Comparison of ENCODE assay signal across 8 cellular contexts in genomic region chr5:123511290-123511647, GRCh38. TPM values are rescaled to one million over a fixed set of nuclear protein-coding genes. Genes with fewer than 3 reads are reported as not detected.
A peak's percentile ranks its signal among the peaks of the same experiment; 100 is the strongest.
DNase-seq lines count a peak whose midpoint lies in the region; ATAC-seq and TF ChIP-seq lines count a peak whose summit lies in the region.

No MANE protein-coding gene starts in this region.

- peaks cover 11% of the 10 kb centered on the region for H3K79me1 ChIP-seq in trophoblast cell (ENCODE audit: low read length)

- TF ChIP-seq CTCF in Peyer's patch (IDR thresholded peaks at IDR 0.05) = no peak
- TF ChIP-seq CTCF in esophagus muscularis mucosa (IDR thresholded peaks at IDR 0.05) = no peak

- peak overlapping the region; percentile 81 for H4K8ac ChIP-seq in trophoblast cell (ENCODE audit: low read depth, low read length)

- no peak overlapping the region for H3K9ac ChIP-seq in trophoblast cell (ENCODE audit: low read length)

- H3K4me1 ChIP-seq in Peyer's patch (peaks cover 0 to 23% (median 10%) of the 10 kb centered on the region in 4 donors), esophagus muscularis mucosa (peaks cover 7 to 48% (median 36%) of the 10 kb centered on the region in 4 donors), trophoblast cell (ENCODE audit: control insufficient read depth in 1 of 2, insufficient read depth in 2 of 2, low read length in 2 of 2) (peaks cover 0 to 4% of the 10 kb centered on the region in 2 experiments)

- TF ChIP-seq EP300 in esophagus muscularis mucosa (IDR thresholded peaks at IDR 0.05) = no peak

- peaks cover 13% of the 10 kb centered on the region for H3K79me2 ChIP-seq in trophoblast cell (ENCODE audit: control insufficient read depth, insufficient read depth, low read length, poor library complexity)

- DNase-seq in Daoy (ENCODE audit: low read depth) = peak; percentile 58
- DNase-seq in Peyer's patch = no peak
- DNase-seq in esophagus muscularis mucosa (ENCODE audit: extremely low spot score) = no peak
- peak; percentile 50 to 90 for DNase-seq in trophoblast cell
- no peak for DNase-seq in islet precursor cell
- DNase-seq in occipital lobe (lab: John Stamatoyannopoulos, UW) = no peak

- H4K91ac ChIP-seq in trophoblast cell (ENCODE audit: low read depth, low read length) = no peak overlapping the region

- H3K4me3 ChIP-seq in Peyer's patch (peak overlapping the region; percentile 77 to 95 (median 90)), esophagus muscularis mucosa (peak overlapping the region; percentile 90 to 96 (median 94)), trophoblast cell (ENCODE audit: low read depth, low read length) (no peak overlapping the region)

- intact Hi-C loops in esophagus muscularis mucosa (cut with DNase I) = loop anchor here (5.0 kb wide), 1 partner anchor 96 kb away; no protein-coding TSS in a partner anchor

- WGBS in esophagus muscularis mucosa = 72% methylated on average over 3 of the region's 3 CpGs
- no CpG with 5 or more reads among the region's 3 CpGs for WGBS in trophoblast cell (ENCODE audit: extremely low coverage, insufficient coverage, insufficient read length)

- H2BK120ac ChIP-seq in trophoblast cell (ENCODE audit: insufficient read depth, low read length, poor library complexity) = no peak overlapping the region

- no peaks in the 10 kb centered on the region for H3K9me3 ChIP-seq in Peyer's patch
- no peaks in the 10 kb centered on the region for H3K9me3 ChIP-seq in esophagus muscularis mucosa
- H3K9me3 ChIP-seq in trophoblast cell (ENCODE audit: insufficient read depth, low read depth, low read length) = no peaks in the 10 kb centered on the region

- ATAC-seq in GM21786 (IDR thresholded peaks at IDR 0.05; ENCODE audit: unreplicated experiment) = no peak
- ATAC-seq in HG03045 (IDR thresholded peaks at IDR 0.05; ENCODE audit: unreplicated experiment) = no peak

- H2BK12ac ChIP-seq in trophoblast cell (ENCODE audit: low read length) = no peak overlapping the region

- peak overlapping the region; percentile 65 for H2BK5ac ChIP-seq in trophoblast cell (ENCODE audit: low read depth, low read length, poor library complexity)

- no peak overlapping the region for H3K18ac ChIP-seq in trophoblast cell (ENCODE audit: low read length)

- H3K27me3 ChIP-seq in Peyer's patch (no peaks in the 10 kb centered on the region), esophagus muscularis mucosa (no peaks in the 10 kb centered on the region), trophoblast cell (ENCODE audit: insufficient read depth, low read length) (no peaks in the 10 kb centered on the region)

- H3K4me2 ChIP-seq in trophoblast cell (ENCODE audit: low read length) = peak overlapping the region; percentile 63

- no peak overlapping the region for H3K4ac ChIP-seq in trophoblast cell (ENCODE audit: low read depth, low read length)

- TF ChIP-seq POLR2A in Peyer's patch (IDR thresholded peaks at IDR 0.05) (no peak), esophagus muscularis mucosa (IDR thresholded peaks at IDR 0.05; ENCODE audit: low read depth) (no peak)

- H2AFZ ChIP-seq in trophoblast cell (ENCODE audit: insufficient read depth, low read length, poor library complexity) = peak overlapping the region; percentile 63

- H3K36me3 ChIP-seq in Peyer's patch = no peaks in the 10 kb centered on the region
- H3K36me3 ChIP-seq in esophagus muscularis mucosa = no peaks in the 10 kb centered on the region
- no peaks in the 10 kb centered on the region for H3K36me3 ChIP-seq in trophoblast cell (ENCODE audit: control insufficient read depth in 1 of 2, insufficient read depth in 2 of 2, low read length in 2 of 2)

- H2AK5ac ChIP-seq in trophoblast cell (ENCODE audit: low read length) = no peak overlapping the region

- H3K23ac ChIP-seq in trophoblast cell (ENCODE audit: low read length) = no peak overlapping the region

- H3K27ac ChIP-seq in Peyer's patch (peak overlapping the region; percentile 93 to 97 (median 95)), esophagus muscularis mucosa (replicated peaks in 1 of 4) (peak overlapping the region; percentile 94 to 98 (median 96)), trophoblast cell (ENCODE audit: low read depth, low read length) (peak overlapping the region; percentile 83)

- peak overlapping the region; percentile 82 for H4K12ac ChIP-seq in trophoblast cell (ENCODE audit: low read depth, low read length)

- H3K14ac ChIP-seq in trophoblast cell (ENCODE audit: low read length) = no peak overlapping the region

RNA-seq across cellular contexts. Expression of gene CSNK1G3, which starts 0.7 kb away (rescaled TPM):
- total RNA-seq in Daoy (2014; rRNA removed; shearing (Covaris generic)) = 87.5 and 93.9 TPM in 2 replicates
- total RNA-seq in Peyer's patch = 10 to 100 TPM; 30.4 to 66.8 (median 53.0) TPM
- total RNA-seq in esophagus muscularis mucosa = 10 to 100 TPM; 31.2 to 53.7 (median 53.1) TPM
- 37.9 and 40.6 TPM in 2 replicates for polyA plus RNA-seq in trophoblast cell (2013)
- total RNA-seq in occipital lobe = 228 TPM

Comparison
In these comparisons a context has a peak if more than half of its experiments do, and no peak if none do; other contexts are left out.
1. DNase-seq: peak in Daoy (single experiment) and trophoblast cell (2 of 2); none in Peyer's patch (0 of 3), esophagus muscularis mucosa (single experiment), islet precursor cell (single experiment) and occipital lobe (single experiment).
2. Peak in every context shown above with its lines, with median percentiles within 50 percentile points of each other: H3K27ac ChIP-seq.